ENCODE assay signal across 22 cellular contexts in the genomic region with DNA sequence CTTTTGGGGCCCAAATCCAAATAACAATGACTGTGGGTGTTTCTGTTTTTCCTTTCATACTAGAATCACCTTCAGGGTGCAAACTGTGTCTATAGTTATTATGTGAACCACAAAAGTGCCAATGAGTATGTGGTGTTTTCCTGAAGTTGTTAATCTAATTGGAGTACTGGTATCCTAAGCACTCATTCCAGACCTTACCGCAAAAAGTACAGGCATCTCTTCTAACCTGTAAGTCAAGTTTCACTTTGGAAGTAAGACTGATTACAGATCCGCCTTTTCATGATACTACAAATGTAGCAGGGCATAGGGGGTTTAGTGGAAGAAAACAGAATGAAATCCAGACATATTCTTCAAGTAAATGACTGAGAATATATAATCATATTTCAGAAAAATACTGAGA. TPM values are rescaled to one million over a fixed set of nuclear protein-coding genes. Genes with fewer than 3 reads are reported as not detected.
DNase-seq lines count a peak whose midpoint lies in the region; ATAC-seq and TF ChIP-seq lines count a peak whose summit lies in the region.
"Had no signal": no experiment of that assay in that cellular context is flagged by ENCODE, and none has a peak within 500 bp of the region (broad histone marks: within the 10 kb centered on the region; RNA-seq: fewer than 3 reads in every experiment).

No MANE protein-coding gene starts in this region.

- TF ChIP-seq CTCF in HEK293 (tag by site-specific recombination; IDR thresholded peaks at IDR 0.05) (no peak), osteocyte (IDR thresholded peaks at IDR 0.05) (no peak)

- H3K9me3 ChIP-seq in HEK293 (ENCODE audit: control insufficient read depth, insufficient read depth, low read depth, low read length) = no peaks in the 10 kb centered on the region
- H3K9me3 ChIP-seq: BLaER1 had no signal

- POLR2A ChIA-PET in HEK293 (lab: Yijun Ruan, JAX) = no interaction called here

- CTCF ChIA-PET in HEK293 (lab: Yijun Ruan, JAX) = interaction anchor here (1.3 kb wide), 1 partner anchor 12 kb away, joined by 6 read pairs; no protein-coding TSS in a partner anchor

- no peak overlapping the region for H3K27ac ChIP-seq in HEK293 (ENCODE audit: extremely low read depth, low read depth, low read length)
- H3K27ac ChIP-seq: BLaER1, GM23248, RWPE1 had no signal

- H3K27ac Mint-ChIP-seq in activated CD4-positive, alpha-beta T cell treated with anti-CD3 and anti-CD28 coated beads, Interleukin-2, amount 10 ng/mL, durations not matched to agents 24 days and 14 days = peak overlapping the region; percentile 1
- H3K27ac Mint-ChIP-seq in osteocyte (ENCODE audit: unreplicated experiment) = peak overlapping the region; percentile 66
- H3K27ac Mint-ChIP-seq: CD8-positive, alpha-beta T cell had no signal

- no peaks in the 10 kb centered on the region for H3K27me3 Mint-ChIP-seq in activated CD4-positive, alpha-beta T cell treated with anti-CD3 and anti-CD28 coated beads, Interleukin-2, amount 10 ng/mL, durations not matched to agents 24 days and 14 days
- H3K27me3 Mint-ChIP-seq in osteocyte (ENCODE audit: unreplicated experiment) = no peaks in the 10 kb centered on the region

- no peak overlapping the region for H3K4me3 ChIP-seq in HEK293 (ENCODE audit: low read depth, low read length)
- H3K4me3 ChIP-seq: BLaER1 had no signal

- no peak for DNase-seq in activated CD4-positive, alpha-beta T cell treated with anti-CD3 and anti-CD28 coated beads, Interleukin-2, amount 10 ng/mL, durations not matched to agents 24 days and 14 days
- no peak for DNase-seq in activated CD4-positive, alpha-beta T cell treated with anti-CD3 and anti-CD28 coated beads for 1 hour
- DNase-seq in astrocyte of the hippocampus (ENCODE audit: low read depth, low spot score) = peak; percentile 38
- no peak for DNase-seq in osteocyte (ENCODE audit: extremely low spot score, unreplicated experiment)
- no peak for DNase-seq in posterior cingulate gyrus
- no peak for DNase-seq in COLO668 (lab: John Stamatoyannopoulos, UW; ENCODE audit: unreplicated experiment)
- DNase-seq: 8988T; CD8-positive, alpha-beta T cell; DND-41; HCEC 1CT; KBM-7; NCI-H1436 treated with DMSO at 0.1 percent for 48 hours; NCI-H2029 treated with DMSO at 0.1 percent for 48 hours; NCI-H2171 treated with DMSO at 0.1 percent for 48 hours; NCI-H446 treated with DMSO at 0.1 percent for 48 hours; NK-92 treated with Interleukin-12 subunit alpha and Interleukin-12 subunit beta, amount 100 ng/mL, for 24 hours; OCI-M1 had no signal

- H3K4me3 Mint-ChIP-seq in activated CD4-positive, alpha-beta T cell treated with anti-CD3 and anti-CD28 coated beads, Interleukin-2, amount 10 ng/mL, durations not matched to agents 24 days and 14 days = no peak overlapping the region
- no peak overlapping the region for H3K4me3 Mint-ChIP-seq in osteocyte (ENCODE audit: unreplicated experiment)
- H3K4me3 Mint-ChIP-seq: CD8-positive, alpha-beta T cell had no signal

- intact Hi-C loops in activated CD4-positive, alpha-beta T cell treated with anti-CD3 and anti-CD28 coated beads, Interleukin-2, amount 10 ng/mL, durations not matched to agents 24 days and 14 days (cut with micrococcal nuclease) = no loop called here
- intact Hi-C loops in posterior cingulate gyrus (cut with DNase I) = no loop called here

- no peaks in the 10 kb centered on the region for H3K9me3 Mint-ChIP-seq in activated CD4-positive, alpha-beta T cell treated with anti-CD3 and anti-CD28 coated beads, Interleukin-2, amount 10 ng/mL, durations not matched to agents 24 days and 14 days
- H3K9me3 Mint-ChIP-seq in osteocyte (ENCODE audit: unreplicated experiment) = no peaks in the 10 kb centered on the region
- H3K9me3 Mint-ChIP-seq: CD8-positive, alpha-beta T cell had no signal

- peaks cover 7 to 59% of the 10 kb centered on the region in 2 experiments; a peak in 2 of 3 replicates for H3K36me3 ChIP-seq in HEK293 (ENCODE audit: control insufficient read depth in 2 of 2, insufficient read depth in 1 of 2, low read length in 2 of 2)

- no peak for ATAC-seq in HG03432 (IDR thresholded peaks at IDR 0.05; ENCODE audit: unreplicated experiment)
- ATAC-seq: CD8-positive, alpha-beta T cell had no signal

- peaks cover 14% of the 10 kb centered on the region for H3K4me1 Mint-ChIP-seq in activated CD4-positive, alpha-beta T cell treated with anti-CD3 and anti-CD28 coated beads, Interleukin-2, amount 10 ng/mL, durations not matched to agents 24 days and 14 days
- H3K4me1 Mint-ChIP-seq in osteocyte (ENCODE audit: unreplicated experiment) = peaks cover 14% of the 10 kb centered on the region

- H3K36me3 Mint-ChIP-seq in activated CD4-positive, alpha-beta T cell treated with anti-CD3 and anti-CD28 coated beads, Interleukin-2, amount 10 ng/mL, durations not matched to agents 24 days and 14 days (ENCODE audit: low read depth) = peaks cover 48% of the 10 kb centered on the region
- H3K36me3 Mint-ChIP-seq in osteocyte (ENCODE audit: unreplicated experiment) = peaks cover 8% of the 10 kb centered on the region

- H3K4me1 ChIP-seq in HEK293 (ENCODE audit: control insufficient read depth, insufficient read depth, low read length) = 0 out of 2 replicates have a peak, but pooled peaks cover 2% of the 10 kb centered on the region
- H3K4me1 ChIP-seq: BLaER1 had no signal

TF ChIP-seq in HEK293, 187 proteins besides CTCF, POLR2A, EP300 and RAD21:
- peak; percentile 32; the same call in 1 of the 2 replicates for TF ChIP-seq ZNF664 (tag by site-specific recombination; IDR thresholded peaks at IDR 0.05)
- TF ChIP-seq, protein P1, sequence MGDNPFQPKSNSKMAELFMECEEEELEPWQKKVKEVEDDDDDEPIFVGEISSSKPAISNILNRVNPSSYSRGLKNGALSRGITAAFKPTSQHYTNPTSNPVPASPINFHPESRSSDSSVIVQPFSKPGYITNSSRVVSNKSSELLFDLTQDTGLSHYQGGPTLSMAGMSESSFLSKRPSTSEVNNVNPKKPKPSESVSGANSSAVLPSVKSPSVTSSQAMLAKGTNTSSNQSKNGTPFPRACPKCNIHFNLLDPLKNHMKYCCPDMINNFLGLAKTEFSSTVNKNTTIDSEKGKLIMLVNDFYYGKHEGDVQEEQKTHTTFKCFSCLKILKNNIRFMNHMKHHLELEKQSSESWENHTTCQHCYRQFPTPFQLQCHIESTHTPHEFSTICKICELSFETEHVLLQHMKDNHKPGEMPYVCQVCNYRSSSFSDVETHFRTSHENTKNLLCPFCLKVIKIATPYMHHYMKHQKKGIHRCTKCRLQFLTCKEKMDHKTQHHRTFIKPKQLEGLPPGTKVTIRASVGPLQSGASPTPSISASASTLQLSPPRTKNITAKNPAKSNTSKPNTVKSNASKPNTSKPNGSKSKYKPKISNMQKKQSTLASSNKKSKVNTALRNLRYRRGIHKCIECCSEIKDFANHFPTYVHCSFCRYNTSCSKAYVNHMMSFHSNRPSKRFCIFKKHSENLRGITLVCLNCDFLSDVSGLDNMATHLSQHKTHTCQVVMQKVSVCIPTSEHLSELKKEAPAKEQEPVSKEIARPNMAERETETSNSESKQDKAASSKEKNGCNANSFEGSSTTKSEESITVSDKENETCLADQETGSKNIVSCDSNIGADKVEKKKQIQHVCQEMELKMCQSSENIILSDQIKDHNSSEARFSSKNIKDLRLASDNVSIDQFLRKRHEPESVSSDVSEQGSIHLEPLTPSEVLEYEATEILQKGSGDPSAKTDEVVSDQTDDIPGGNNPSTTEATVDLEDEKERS (tag by site-specific recombination; IDR thresholded peaks at IDR 0.05) = no peak

RNA-seq across cellular contexts. Expression of gene COQ2, which starts 16.1 kb away (rescaled TPM):
- 20.5 and 20.7 TPM in 2 replicates for total RNA-seq in activated CD4-positive, alpha-beta T cell treated with anti-CD3 and anti-CD28 coated beads, Interleukin-2, amount 10 ng/mL, durations not matched to agents 24 days and 14 days
- total RNA-seq in osteocyte = 13.1 and 13.5 TPM in 2 replicates
